In the genomic region with DNA sequence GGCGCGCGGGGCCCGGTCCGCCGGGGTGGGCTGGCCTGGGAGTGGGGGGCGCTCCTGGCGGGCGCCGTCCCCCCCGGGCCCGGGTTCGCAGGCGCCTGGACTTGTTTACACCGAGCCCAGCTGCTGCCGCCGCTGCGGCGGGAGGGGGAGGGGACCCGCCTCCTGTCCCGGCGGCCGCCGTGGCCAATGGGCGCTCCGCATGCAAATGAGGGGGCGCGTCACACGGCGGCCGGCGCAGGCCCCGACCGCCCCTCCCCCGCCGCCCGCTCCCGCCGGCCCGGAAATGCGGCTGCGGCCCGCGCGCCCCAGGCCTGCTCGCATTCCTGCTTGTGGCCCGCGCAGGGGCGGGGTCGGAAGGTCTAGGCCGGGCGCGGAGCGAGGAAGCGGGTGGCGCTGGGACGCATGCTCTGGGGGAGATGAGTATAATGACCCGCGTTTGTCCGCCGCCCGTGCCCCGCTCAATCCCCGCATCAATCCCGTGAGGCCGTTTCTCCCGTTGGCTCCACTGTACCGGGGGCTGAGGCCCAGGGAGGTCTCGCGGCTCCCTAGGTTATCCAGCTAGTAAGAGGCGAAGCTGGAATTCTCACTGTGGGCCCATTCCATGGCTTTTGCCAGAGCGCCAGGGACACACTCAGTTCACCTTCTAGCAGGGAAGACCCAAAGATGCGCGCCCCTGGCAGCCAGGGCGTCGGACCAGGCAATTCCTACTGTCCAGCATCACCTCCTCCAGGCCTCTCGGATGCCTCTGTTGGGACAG, we compare ENCODE assay signal across 8 cellular contexts. TPM values are rescaled to one million over a fixed set of nuclear protein-coding genes. Genes with fewer than 3 reads are reported as not detected.
DNase-seq lines count a peak whose midpoint lies in the region; ATAC-seq and TF ChIP-seq lines count a peak whose summit lies in the region.

A gene with protein sequence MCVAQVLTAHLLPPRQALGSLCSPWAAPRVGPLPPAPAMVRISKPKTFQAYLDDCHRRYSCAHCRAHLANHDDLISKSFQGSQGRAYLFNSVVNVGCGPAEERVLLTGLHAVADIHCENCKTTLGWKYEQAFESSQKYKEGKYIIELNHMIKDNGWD (minus strand): TSS at position 109 of the 757 bp plus-strand sequence. CDS start 731 bp downstream, outside the sequence.

- no peaks in the 10 kb centered on the region for H3K27me3 ChIP-seq in subcutaneous abdominal adipose tissue (ENCODE audit: control insufficient read depth in 5 of 5, insufficient read depth in 4 of 5, low read length in 5 of 5)

- peak within 1 kb of the TSS; percentile 94 to 96 for H3K27ac Mint-ChIP-seq in activated naive CD4-positive, alpha-beta T cell treated with anti-CD3 and anti-CD28 coated beads, Interleukin-2, amount 50 U/mL, for 72 hours

- H3K9me3 ChIP-seq in subcutaneous abdominal adipose tissue (ENCODE audit: control insufficient read depth in 5 of 5, low read length in 5 of 5), result peaks cover 3 to 15% (median 13%) of the 10 kb centered on the region in 5 donors

- H3K27ac ChIP-seq in subcutaneous abdominal adipose tissue (ENCODE audit: low read depth, low read length), result peak within 1 kb of the TSS; percentile 89

- H3K4me3 ChIP-seq in subcutaneous abdominal adipose tissue (ENCODE audit: low read depth in 1 of 5, low read length in 5 of 5), result peak within 1 kb of the TSS; percentile 72 to 94 (median 84)

- H3K4me1 ChIP-seq in subcutaneous abdominal adipose tissue (ENCODE audit: control insufficient read depth in 5 of 5, insufficient read depth in 5 of 5, low read length in 5 of 5), result peaks cover 6 to 44% (median 38%) of the 10 kb centered on the region in 5 donors

- H3K9ac ChIP-seq in subcutaneous abdominal adipose tissue (ENCODE audit: low read length in 5 of 5), result peak within 1 kb of the TSS; percentile 73 to 97 (median 87)

- DNase-seq in C1 segment of cervical spinal cord (lab: John Stamatoyannopoulos, UW) (peak; percentile 20 to 94 (median 82)), LoVo (ENCODE audit: low spot score) (peak; percentile 89), germinal center (ENCODE audit: low spot score) (peak; percentile 98), nucleus accumbens (lab: John Stamatoyannopoulos, UW) (peak in 55 of 56 donors; percentile 29 to 98 (median 85))
- DNase-seq in activated naive CD4-positive, alpha-beta T cell treated with anti-CD3 and anti-CD28 coated beads, Interleukin-2, amount 50 U/mL, for 72 hours (ENCODE audit: low spot score in 2 of 2), result peak; percentile 88 to 93

- H3K36me3 Mint-ChIP-seq in activated naive CD4-positive, alpha-beta T cell treated with anti-CD3 and anti-CD28 coated beads, Interleukin-2, amount 50 U/mL, for 72 hours, result peaks cover 27 to 36% of the 10 kb centered on the region in 2 donors

- H3K36me3 ChIP-seq in subcutaneous abdominal adipose tissue (ENCODE audit: control insufficient read depth in 5 of 5, insufficient read depth in 5 of 5, low read length in 5 of 5), result peaks cover 3 to 16% (median 14%) of the 10 kb centered on the region in 5 donors

- H3K9me3 Mint-ChIP-seq in activated naive CD4-positive, alpha-beta T cell treated with anti-CD3 and anti-CD28 coated beads, Interleukin-2, amount 50 U/mL, for 72 hours, result peaks cover 5 to 12% of the 10 kb centered on the region in 2 donors

- ATAC-seq in GM19467 (IDR thresholded peaks at IDR 0.05; ENCODE audit: unreplicated experiment), result peak; percentile 55
- peak; percentile 40 for ATAC-seq in SK-N-SH treated with all-trans-retinoic acid at 6 μM for 48 hours
- peak; percentile 56 to 74 for ATAC-seq in activated naive CD4-positive, alpha-beta T cell treated with anti-CD3 and anti-CD28 coated beads, Interleukin-2, amount 50 U/mL, for 72 hours

TF ChIP-seq in SK-N-SH treated with all-trans-retinoic acid at 6 μM for 48 hours, 23 proteins besides CTCF, POLR2A, EP300 and RAD21:
- TF ChIP-seq ISL1 (CRISPR knock-in tag; IDR thresholded peaks at IDR 0.05) (no peak), ARNTL (CRISPR knock-in tag; IDR thresholded peaks at IDR 0.05; ENCODE audit: borderline replicate concordance, low read depth) (no peak), OSR1 (CRISPR knock-in tag; IDR thresholded peaks at IDR 0.05) (no peak), ZFP3 (CRISPR knock-in tag; IDR thresholded peaks at IDR 0.05) (no peak), ESRRG (CRISPR knock-in tag; IDR thresholded peaks at IDR 0.05) (no peak), RARB (CRISPR knock-in tag; IDR thresholded peaks at IDR 0.05) (no peak)
- TF ChIP-seq, protein P1, sequence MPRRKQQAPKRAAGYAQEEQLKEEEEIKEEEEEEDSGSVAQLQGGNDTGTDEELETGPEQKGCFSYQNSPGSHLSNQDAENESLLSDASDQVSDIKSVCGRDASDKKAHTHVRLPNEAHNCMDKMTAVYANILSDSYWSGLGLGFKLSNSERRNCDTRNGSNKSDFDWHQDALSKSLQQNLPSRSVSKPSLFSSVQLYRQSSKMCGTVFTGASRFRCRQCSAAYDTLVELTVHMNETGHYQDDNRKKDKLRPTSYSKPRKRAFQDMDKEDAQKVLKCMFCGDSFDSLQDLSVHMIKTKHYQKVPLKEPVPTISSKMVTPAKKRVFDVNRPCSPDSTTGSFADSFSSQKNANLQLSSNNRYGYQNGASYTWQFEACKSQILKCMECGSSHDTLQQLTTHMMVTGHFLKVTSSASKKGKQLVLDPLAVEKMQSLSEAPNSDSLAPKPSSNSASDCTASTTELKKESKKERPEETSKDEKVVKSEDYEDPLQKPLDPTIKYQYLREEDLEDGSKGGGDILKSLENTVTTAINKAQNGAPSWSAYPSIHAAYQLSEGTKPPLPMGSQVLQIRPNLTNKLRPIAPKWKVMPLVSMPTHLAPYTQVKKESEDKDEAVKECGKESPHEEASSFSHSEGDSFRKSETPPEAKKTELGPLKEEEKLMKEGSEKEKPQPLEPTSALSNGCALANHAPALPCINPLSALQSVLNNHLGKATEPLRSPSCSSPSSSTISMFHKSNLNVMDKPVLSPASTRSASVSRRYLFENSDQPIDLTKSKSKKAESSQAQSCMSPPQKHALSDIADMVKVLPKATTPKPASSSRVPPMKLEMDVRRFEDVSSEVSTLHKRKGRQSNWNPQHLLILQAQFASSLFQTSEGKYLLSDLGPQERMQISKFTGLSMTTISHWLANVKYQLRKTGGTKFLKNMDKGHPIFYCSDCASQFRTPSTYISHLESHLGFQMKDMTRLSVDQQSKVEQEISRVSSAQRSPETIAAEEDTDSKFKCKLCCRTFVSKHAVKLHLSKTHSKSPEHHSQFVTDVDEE (CRISPR knock-in tag; IDR thresholded peaks at IDR 0.05), result no peak

RNA-seq across cellular contexts. Expression of the gene that starts here (rescaled TPM):
- 100 to 1,000 TPM in 1 of 2 donors, 10 to 100 TPM in 1; 24.0 to 112 TPM for total RNA-seq in activated naive CD4-positive, alpha-beta T cell treated with anti-CD3 and anti-CD28 coated beads, Interleukin-2, amount 50 U/mL, for 72 hours

Comparison
In these comparisons a context has a peak if more than half of its experiments do, and no peak if none do; other contexts are left out.
1. Peak in every context shown above with its lines: DNase-seq, ATAC-seq, H3K4me3 ChIP-seq and H3K27ac ChIP-seq.